ENCODE assay signal across 36 cellular contexts in the genomic region with DNA sequence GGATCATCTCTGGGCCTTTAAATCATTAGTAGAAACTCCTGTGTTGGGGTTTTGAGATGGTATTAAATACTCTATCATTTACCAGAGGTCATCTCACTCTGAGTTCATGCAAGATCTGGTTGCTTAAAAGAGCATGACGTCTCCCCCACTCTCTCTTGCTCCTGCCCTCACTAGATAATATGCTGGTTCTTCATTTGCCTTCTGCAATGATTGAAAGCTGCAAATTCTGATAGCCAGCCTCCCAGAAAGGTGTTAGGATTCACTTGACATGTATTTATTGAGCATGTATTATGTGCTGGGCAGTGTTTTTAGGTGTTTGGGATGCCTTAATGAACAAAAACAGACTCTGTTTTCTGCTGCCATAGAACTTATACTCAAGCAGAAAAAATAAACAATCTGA. TPM values are rescaled to one million over a fixed set of nuclear protein-coding genes. Genes with fewer than 3 reads are reported as not detected.
"Had no signal": no experiment of that assay in that cellular context is flagged by ENCODE, and none has a peak within 500 bp of the region (broad histone marks: within the 10 kb centered on the region; RNA-seq: fewer than 3 reads in every experiment).

No MANE protein-coding gene starts in this region.

- H3K36me3 ChIP-seq: MG63 had no signal

- H3K9ac ChIP-seq: KMS-11 had no signal

- DNase-seq: Karpas-422, Kasumi-1, KG1, MG63, MM.1S, MV-4-11, NCI-H1048, NCI-H1092, NCI-H1092 treated with DMSO at 0.1 percent for 48 hours, NCI-H1105, NCI-H1105 treated with DMSO at 0.1 percent for 48 hours, NCI-H1417, NCI-H1417 treated with DMSO at 0.1 percent for 48 hours, NCI-H1436, NCI-H1436 treated with DMSO at 0.1 percent for 48 hours, NCI-H146, NCI-H1694, NCI-H1694 treated with DMSO at 0.1 percent for 48 hours, NCI-H187, NCI-H187 treated with DMSO at 0.1 percent for 48 hours, NCI-H1930, NCI-H2029, NCI-H2029 treated with DMSO at 0.1 percent for 48 hours, NCI-H2081, NCI-H2081 treated with DMSO at 0.1 percent for 48 hours, NCI-H2107, NCI-H2171, NCI-H2171 treated with DMSO at 0.1 percent for 48 hours, NCI-H2227 treated with DMSO at 0.1 percent for 48 hours, NCI-H226, NCI-H345, NCI-H446, NCI-H446 treated with DMSO at 0.1 percent for 48 hours, NCI-H510A had no signal

- H3K9me3 ChIP-seq: MG63 had no signal

- H3K27ac ChIP-seq: KMS-11 had no signal

- H3K4me2 ChIP-seq: KMS-11 had no signal

- H3K4me3 ChIP-seq: MG63 had no signal

- H3K27me3 ChIP-seq: MG63 had no signal

RNA-seq across cellular contexts. Expression of a gene that starts 41.2 kb away (rescaled TPM):
- total RNA-seq: M059J had no signal
